19 cellular contexts compared by ENCODE assay signal in genomic region chr10:76149602-76150138, GRCh38.
A peak's percentile ranks its signal among the peaks of the same experiment; 100 is the strongest.
DNase-seq lines count a peak whose midpoint lies in the region; ATAC-seq and TF ChIP-seq lines count a peak whose summit lies in the region.
"Had no signal": no experiment of that assay in that cellular context is flagged by ENCODE, and none has a peak within 500 bp of the region (broad histone marks: within the 10 kb centered on the region; RNA-seq: fewer than 3 reads in every experiment).

No MANE protein-coding gene starts in this region.

- peak overlapping the region in 3 of 5 experiments; percentile 9 to 73 (median 62) for H3K4me3 Mint-ChIP-seq in brain

- H4K91ac ChIP-seq in IMR-90 (ENCODE audit: insufficient read depth, low read depth, low read length), result peak overlapping the region; percentile 18; the same call in 1 of the 2 replicates

- H4K8ac ChIP-seq in IMR-90 (ENCODE audit: low read depth in 2 of 2, low read length in 2 of 2), result peak overlapping the region; percentile 8 to 10; a peak in 2 of 4 replicates

- peak overlapping the region in 4 of 5 experiments; percentile 75 to 98 (median 87) for H3K27ac Mint-ChIP-seq in brain

- H3K27me3 Mint-ChIP-seq in brain, result peaks cover 45% of the 10 kb centered on the region

- no CpG with 5 or more reads among the region's 2 CpGs for WGBS in IMR-90 (ENCODE audit: extremely low coverage in 2 of 2, insufficient read length in 1 of 2), 2 experiments
- WGBS in mesodermal cell (ENCODE audit: insufficient coverage in 2 of 2), 2 experiments, result 14 to 50% methylated on average over 1 of the region's 2 CpGs
- whole genome bisulfite sequencing in stomach, 5 donors, result 67 to 83% (median 70%) methylated on average over 2 of the region's 2 CpGs

- POLR2A ChIA-PET in IMR-90 (lab: Charles Lee; ENCODE audit: unreplicated experiment), result no interaction called here

- no peaks in the 10 kb centered on the region; the same call in 1 of the 2 replicates for H3K9me3 ChIP-seq in IMR-90 (ENCODE audit: control insufficient read depth, insufficient read depth, low read length)
- no peaks in the 10 kb centered on the region for H3K9me3 ChIP-seq in mesodermal cell (ENCODE audit: control insufficient read depth, low read length)
- H3K9me3 ChIP-seq in stomach, result peaks cover 0 to 4% (median 0%) of the 10 kb centered on the region in 4 donors
- H3K9me3 ChIP-seq: mucosa of descending colon had no signal

- DNase-seq in IMR-90 (no peak), stomach (no peak), HUDEP-2 (lab: John Stamatoyannopoulos, UW; ENCODE audit: unreplicated experiment in 76 of 76) (no peak), T-helper 9 cell (no peak), T-helper 1 cell (no peak)
- DNase-seq in stimulated activated CD8-positive, alpha-beta memory T cell treated with anti-CD3 and anti-CD28 coated beads, Interleukin-4, amount 100 ng/mL, for 48 hours, result no peak
- DNase-seq: activated CD8-positive, alpha-beta memory T cell treated with anti-CD3 and anti-CD28 coated beads, Interleukin-2, amount 50 U/mL, for 48 hours; activated naive CD4-positive, alpha-beta T cell treated with Interleukin-2 at 50 U/mL for 16 hours; head of caudate nucleus; mucosa of descending colon; NCI-H1105 treated with DMSO at 0.1 percent for 48 hours; posterior cingulate gyrus; SHP77 treated with DMSO at 0.1 percent for 48 hours; stimulated activated CD4-positive, alpha-beta T cell treated with anti-CD3 and anti-CD28 coated beads, Interleukin-12 subunit alpha, Interleukin-12 subunit beta, amount 100 ng/mL, for 4 hours; stimulated activated naive CD4-positive, alpha-beta T cell treated with Interleukin-2 at 50 U/mL for 16 hours; T-helper 2 cell had no signal

- no peak overlapping the region for H3K4me3 ChIP-seq in IMR-90 (ENCODE audit: insufficient read depth, low read depth, low read length)
- no peak overlapping the region for H3K4me3 ChIP-seq in mesodermal cell (ENCODE audit: extremely low read depth, insufficient read depth, low read length, poor library complexity, severe bottlenecking)
- H3K4me3 ChIP-seq in stomach, result no peak overlapping the region
- H3K4me3 ChIP-seq: mucosa of descending colon had no signal

- peaks cover 15% of the 10 kb centered on the region for H3K36me3 Mint-ChIP-seq in brain

- no peak overlapping the region; the same call in 1 of the 2 replicates for H2AK5ac ChIP-seq in IMR-90 (ENCODE audit: low read depth, low read length)

- in situ Hi-C loops in IMR-90 (cut with MboI; ENCODE audit: low sequenced_read_pairs), result no loop called here

- 0 out of 2 replicates have a peak overlapping the region, but pooled peaks have one; percentile 30 for H3K14ac ChIP-seq in IMR-90 (replicated peaks; ENCODE audit: low read depth, low read length)

- dilution Hi-C loops in IMR-90 (cut with HindIII; ENCODE audit: low sequenced_read_pairs, unreplicated experiment), result no loop called here

- peaks cover 3% of the 10 kb centered on the region for H3K27me3 ChIP-seq in IMR-90 (ENCODE audit: control insufficient read depth, insufficient read depth, low read length)
- no peaks in the 10 kb centered on the region for H3K27me3 ChIP-seq in stomach

- no peaks in the 10 kb centered on the region for H3K79me1 ChIP-seq in IMR-90 (ENCODE audit: low read depth in 1 of 2, low read length in 2 of 2)

- H3K4me1 Mint-ChIP-seq in brain, result peaks cover 22% of the 10 kb centered on the region

- H3K9me1 ChIP-seq in IMR-90 (ENCODE audit: insufficient read depth, low read length), result no peaks in the 10 kb centered on the region

- BruUV-seq in IMR-90 (replicated peaks; lab: Mats Ljungman, UMichigan), result no TSS peak

- no peak; the same call in 1 of the 2 replicates for ATAC-seq in IMR-90 (ENCODE audit: low read depth)
- ATAC-seq: mucosa of descending colon had no signal

- TF ChIP-seq POLR2A in IMR-90 (IDR thresholded peaks at IDR 0.05; ENCODE audit: low read depth, low read length) (no peak), stomach (IDR thresholded peaks at IDR 0.05) (no peak)

- no peak overlapping the region for H4K5ac ChIP-seq in IMR-90 (ENCODE audit: low read depth, low read length)

- H4K20me1 ChIP-seq in IMR-90 (ENCODE audit: insufficient read depth, low read length), result no peaks in the 10 kb centered on the region

- peak overlapping the region; percentile 42; the same call in 1 of the 2 replicates for H2BK20ac ChIP-seq in IMR-90 (ENCODE audit: low read depth, low read length)

- peak overlapping the region; percentile 9; the same call in 1 of the 2 replicates for H3K4ac ChIP-seq in IMR-90 (ENCODE audit: low read depth, low read length)

- no peak overlapping the region for H3K27ac ChIP-seq in IMR-90 (ENCODE audit: insufficient read depth, low read length)
- H3K27ac ChIP-seq in mesodermal cell (ENCODE audit: low read depth, low read length, severe bottlenecking), result peak overlapping the region; percentile 92
- peak overlapping the region in 4 of 5 donors; percentile 48 to 68 (median 60) for H3K27ac ChIP-seq in stomach
- H3K27ac ChIP-seq: KMS-11 had no signal

- peaks cover 22 to 51% (median 45%) of the 10 kb centered on the region in 5 experiments for H3K9me3 Mint-ChIP-seq in brain

- H2AK9ac ChIP-seq in IMR-90 (replicated peaks; ENCODE audit: low read depth, low read length, poor library complexity), result no peak overlapping the region

- H2BK120ac ChIP-seq in IMR-90 (ENCODE audit: low read depth, low read length), result no peak overlapping the region

- no peak overlapping the region for H3K18ac ChIP-seq in IMR-90 (ENCODE audit: low read depth, low read length)

- peak overlapping the region; percentile 72 for H2AFZ ChIP-seq in IMR-90 (replicated peaks; ENCODE audit: low read length, poor library complexity)

- no peak overlapping the region; the same call in 1 of the 2 replicates for H3K56ac ChIP-seq in IMR-90 (ENCODE audit: extremely low read depth, insufficient read depth, low read length)

- no peak for TF ChIP-seq CTCF in IMR-90 (conservative IDR thresholded peaks at IDR 0.05; ENCODE audit: low read depth, low read length)
- no peak for TF ChIP-seq CTCF in brain (conservative IDR thresholded peaks at IDR 0.05)
- TF ChIP-seq CTCF in stomach (IDR thresholded peaks at IDR 0.05), result no peak

- H3K9ac ChIP-seq in IMR-90 (ENCODE audit: low read depth, low read length), result no peak overlapping the region
- H3K9ac ChIP-seq: KMS-11 had no signal

- no peak for TF ChIP-seq EP300 in stomach (IDR thresholded peaks at IDR 0.05)

- H2BK15ac ChIP-seq in IMR-90 (ENCODE audit: low read depth, low read length), result peak overlapping the region; percentile 27; the same call in 2 of the 3 replicates

- no peak overlapping the region for H3K23ac ChIP-seq in IMR-90 (ENCODE audit: low read depth, low read length)

- H3K36me3 ChIP-seq in IMR-90 (ENCODE audit: control insufficient read depth, insufficient read depth, low read length), result no peaks in the 10 kb centered on the region
- H3K36me3 ChIP-seq in mesodermal cell (ENCODE audit: control insufficient read depth, insufficient read depth, low read length), result no peaks in the 10 kb centered on the region
- H3K36me3 ChIP-seq in stomach, result no peaks in the 10 kb centered on the region

- intact Hi-C loops in IMR-90 (cut with micrococcal nuclease), result no loop called here
- intact Hi-C loops in stomach (cut with DNase I; ENCODE audit: low total_unique reads), result no loop called here

- TF ChIP-seq RAD21 in IMR-90 (IDR thresholded peaks at IDR 0.05; ENCODE audit: low read length), result no peak

- H3K4me1 ChIP-seq in IMR-90 (ENCODE audit: control insufficient read depth, insufficient read depth, low read length) (peaks cover 7% of the 10 kb centered on the region; the same call in 1 of the 2 replicates), mesodermal cell (ENCODE audit: control insufficient read depth, insufficient read depth, low read length, poor library complexity, severe bottlenecking) (peaks cover 13% of the 10 kb centered on the region), stomach (peaks cover 9 to 26% (median 16%) of the 10 kb centered on the region in 4 donors)

- no peak overlapping the region for H2BK5ac ChIP-seq in IMR-90 (ENCODE audit: low read depth, low read length, poor library complexity, severe bottlenecking)

- CTCF ChIA-PET in IMR-90 (lab: Yijun Ruan, JAX), result interaction anchor here (1.0 to 1.3 kb wide), 2 partner anchors 10 to 79 kb away, joined by 3 read pairs; no protein-coding TSS in a partner anchor

- no peak overlapping the region for H3K4me2 ChIP-seq in IMR-90 (ENCODE audit: low read depth, low read length)
- H3K4me2 ChIP-seq: KMS-11 had no signal

TF ChIP-seq in IMR-90, 13 proteins besides CTCF, POLR2A, EP300 and RAD21 (continues in another document):
- TF ChIP-seq MAFK (IDR thresholded peaks at IDR 0.05; ENCODE audit: low read depth, low read length), result no peak
- no peak for TF ChIP-seq NFE2L2 (IDR thresholded peaks at IDR 0.05; ENCODE audit: low read depth, low read length)
- TF ChIP-seq, protein P1, sequence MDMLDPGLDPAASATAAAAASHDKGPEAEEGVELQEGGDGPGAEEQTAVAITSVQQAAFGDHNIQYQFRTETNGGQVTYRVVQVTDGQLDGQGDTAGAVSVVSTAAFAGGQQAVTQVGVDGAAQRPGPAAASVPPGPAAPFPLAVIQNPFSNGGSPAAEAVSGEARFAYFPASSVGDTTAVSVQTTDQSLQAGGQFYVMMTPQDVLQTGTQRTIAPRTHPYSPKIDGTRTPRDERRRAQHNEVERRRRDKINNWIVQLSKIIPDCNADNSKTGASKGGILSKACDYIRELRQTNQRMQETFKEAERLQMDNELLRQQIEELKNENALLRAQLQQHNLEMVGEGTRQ (IDR thresholded peaks at IDR 0.05; ENCODE audit: low read depth, low read length), result no peak
- no peak for TF ChIP-seq RFX5 (IDR thresholded peaks at IDR 0.05; ENCODE audit: low read depth, low read length)
- no peak for TF ChIP-seq MXI1 (IDR thresholded peaks at IDR 0.05; ENCODE audit: borderline replicate concordance, low read depth, low read length)
- TF ChIP-seq BHLHE40 (IDR thresholded peaks at IDR 0.05; ENCODE audit: low read depth, low read length), result no peak
- TF ChIP-seq FOS (IDR thresholded peaks at IDR 0.05; ENCODE audit: low read depth, low read length), result no peak
- no peak for TF ChIP-seq MAZ (IDR thresholded peaks at IDR 0.05; ENCODE audit: borderline replicate concordance, low read depth, low read length)
- TF ChIP-seq SMC3 (IDR thresholded peaks at IDR 0.05; ENCODE audit: low read depth, low read length), result no peak
- no peak for TF ChIP-seq RCOR1 (IDR thresholded peaks at IDR 0.05; ENCODE audit: insufficient replicate concordance, low read length)
- TF ChIP-seq ELK1 (IDR thresholded peaks at IDR 0.05; ENCODE audit: borderline replicate concordance, low read depth, low read length), result no peak
- TF ChIP-seq CHD1 (IDR thresholded peaks at IDR 0.05; ENCODE audit: low read depth, low read length), result no peak
